12 cellular contexts compared by ENCODE assay signal in the genomic region with DNA sequence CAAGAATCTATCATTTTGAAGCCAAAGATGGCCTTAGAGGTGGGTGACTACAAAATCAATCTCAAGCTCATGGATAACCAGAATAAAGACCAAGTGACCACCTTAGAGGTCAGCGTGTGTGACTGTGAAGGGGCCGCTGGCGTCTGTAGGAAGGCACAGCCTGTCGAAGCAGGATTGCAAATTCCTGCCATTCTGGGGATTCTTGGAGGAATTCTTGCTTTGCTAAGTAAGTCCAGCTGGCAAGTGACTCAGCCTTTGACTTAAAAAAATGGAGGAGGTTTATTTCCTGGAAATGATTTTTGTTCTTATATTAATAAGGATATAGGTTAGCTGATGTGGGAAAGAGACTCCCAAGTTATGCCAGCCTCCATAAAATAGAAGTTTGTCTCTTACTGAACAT. TPM values are rescaled to one million over a fixed set of nuclear protein-coding genes. Genes with fewer than 3 reads are reported as not detected.
A peak's percentile ranks its signal among the peaks of the same experiment; 100 is the strongest.
DNase-seq lines count a peak whose midpoint lies in the region; ATAC-seq and TF ChIP-seq lines count a peak whose summit lies in the region.
"Had no signal": no experiment of that assay in that cellular context is flagged by ENCODE, and none has a peak within 500 bp of the region (broad histone marks: within the 10 kb centered on the region; RNA-seq: fewer than 3 reads in every experiment).

No MANE protein-coding gene starts in this region.

- no peak for TF ChIP-seq CTCF in AG04449 (IDR thresholded peaks at IDR 0.05; ENCODE audit: insufficient read depth, low read length, missing control alignments)
- no peak for TF ChIP-seq CTCF in chondrocyte (IDR thresholded peaks at IDR 0.05)
- TF ChIP-seq CTCF in kidney epithelial cell (IDR thresholded peaks at IDR 0.05; ENCODE audit: insufficient read depth, low read length, poor library complexity, severe bottlenecking) = no peak
- TF ChIP-seq CTCF in BE2C (IDR thresholded peaks at IDR 0.05; ENCODE audit: low read depth, low read length) = no peak
- TF ChIP-seq CTCF in right lobe of liver (IDR thresholded peaks at IDR 0.05) = no peak

- POLR2A ChIA-PET in AG04449 (lab: Yijun Ruan, JAX) = interaction anchor here (0.7 kb wide), 1 partner anchor 284 kb away, joined by 3 read pairs; a partner anchor contains a TSS

- H3K27me3 ChIP-seq in kidney epithelial cell (ENCODE audit: control insufficient read depth, insufficient read depth, low read length) = no peaks in the 10 kb centered on the region
- H3K27me3 ChIP-seq in BE2C = no peaks in the 10 kb centered on the region
- H3K27me3 ChIP-seq in right lobe of liver = no peaks in the 10 kb centered on the region
- H3K27me3 ChIP-seq: BLaER1 treated with 17β-estradiol and CSF1 and Interleukin-3, amounts not matched to agents 10 nM and 100 nM had no signal

- ATAC-seq in GM21619 (IDR thresholded peaks at IDR 0.05; ENCODE audit: unreplicated experiment) (no peak), right lobe of liver (no peak)

- no peak for TF ChIP-seq POLR2A in right lobe of liver (IDR thresholded peaks at IDR 0.05)

- H3K27me3 Mint-ChIP-seq in chondrocyte (ENCODE audit: low read depth) = no peaks in the 10 kb centered on the region

- no peaks in the 10 kb centered on the region for H3K36me3 Mint-ChIP-seq in chondrocyte (ENCODE audit: low read depth)

- no peak overlapping the region for H3K27ac ChIP-seq in right lobe of liver
- H3K27ac ChIP-seq: BLaER1 treated with 17β-estradiol and CSF1 and Interleukin-3, amounts not matched to agents 10 nM and 100 nM; neutrophil had no signal

- H3K36me3 ChIP-seq in kidney epithelial cell (ENCODE audit: control insufficient read depth, insufficient read depth, low read length) = no peaks in the 10 kb centered on the region
- H3K36me3 ChIP-seq in BE2C = no peaks in the 10 kb centered on the region
- peaks cover 0 to 34% (median 12%) of the 10 kb centered on the region in 4 donors for H3K36me3 ChIP-seq in right lobe of liver
- H3K36me3 ChIP-seq: BLaER1 treated with 17β-estradiol and CSF1 and Interleukin-3, amounts not matched to agents 10 nM and 100 nM; neutrophil had no signal

- H3K4me3 Mint-ChIP-seq in chondrocyte (ENCODE audit: unreplicated experiment) = peak overlapping the region; percentile 51

- peak; percentile 83 for DNase-seq in AG04449 (ENCODE audit: low read depth, low spot score)
- peak; percentile 31 for DNase-seq in HT1080 (ENCODE audit: low read depth)
- DNase-seq in chondrocyte (ENCODE audit: low spot score) = no peak
- peak; percentile 70 for DNase-seq in kidney epithelial cell (ENCODE audit: low read depth)
- DNase-seq in NCI-H2107 treated with DMSO at 0.1 percent for 48 hours (lab: John Stamatoyannopoulos, UW; ENCODE audit: unreplicated experiment) = no peak
- DNase-seq in BE2C = no peak
- no peak for DNase-seq in right lobe of liver
- DNase-seq: NCI-H2029 treated with DMSO at 0.1 percent for 48 hours, SIG-M5 had no signal

- WGBS in right lobe of liver (ENCODE audit: insufficient coverage, low coverage, low lambda C conversion rate, missing lambda C conversion rate) = 97% methylated on average over 4 of the region's 4 CpGs

- CTCF ChIA-PET in AG04449 (lab: Yijun Ruan, JAX) = interaction anchor here (0.7 to 3.3 kb wide), 12 partner anchors 9 to 303 kb away, joined by 3 to 18 read pairs (median 4); a partner anchor contains a TSS

- H3K9me3 Mint-ChIP-seq in chondrocyte (ENCODE audit: low read depth) = peaks cover 6% of the 10 kb centered on the region

- H3K4me1 ChIP-seq in BE2C (no peaks in the 10 kb centered on the region), right lobe of liver (no peaks in the 10 kb centered on the region)

- H3K4me3 ChIP-seq in AG04449 (ENCODE audit: low read depth, low read length) (no peak overlapping the region; the same call in 1 of the 2 replicates), kidney epithelial cell (ENCODE audit: low read depth, low read length) (no peak overlapping the region), BE2C (ENCODE audit: low read depth, low read length) (no peak overlapping the region), right lobe of liver (no peak overlapping the region)
- H3K4me3 ChIP-seq: BLaER1 treated with 17β-estradiol and CSF1 and Interleukin-3, amounts not matched to agents 10 nM and 100 nM had no signal

- peaks cover 30% of the 10 kb centered on the region for H3K4me1 Mint-ChIP-seq in chondrocyte (ENCODE audit: low read depth)

- H3K27ac Mint-ChIP-seq in chondrocyte (ENCODE audit: unreplicated experiment) = peak overlapping the region; percentile 98

- no peaks in the 10 kb centered on the region for H3K9me3 ChIP-seq in BE2C
- no peaks in the 10 kb centered on the region for H3K9me3 ChIP-seq in right lobe of liver
- H3K9me3 ChIP-seq: neutrophil had no signal

- intact Hi-C loops in right lobe of liver (cut with DNase I) = no loop called here

RNA-seq across cellular contexts. Expression of a gene that starts 19.9 kb away (rescaled TPM):
- 12.7 and 16.6 TPM in 2 replicates for total RNA-seq in HT1080 (2014; rRNA removed; shearing (Covaris generic))
- 5.8 and 8.4 TPM in 2 replicates for polyA plus RNA-seq in HT1080 (2015; cell fraction: cytosol; rRNA removed)
- polyA plus RNA-seq in HT1080 (2015; cell fraction: nucleus; rRNA removed) = 10.5 and 12.6 TPM in 2 replicates
- 11.1 to 17.4 TPM (median 13.1 TPM) in 3 replicates for total RNA-seq in chondrocyte
- 10.9 and 15.8 TPM in 2 replicates for total RNA-seq in kidney epithelial cell
- 5.0 TPM for polyA plus RNA-seq in BE2C (2012; ENCODE audit: insufficient read depth, insufficient read length, low read depth)
- 10 to 100 TPM; 10.9 to 15.5 (median 14.2) TPM for total RNA-seq in right lobe of liver

Comparison
In these comparisons a context has a peak if more than half of its experiments do, and no peak if none do; other contexts are left out.
1. DNase-seq: peak in AG04449 (single experiment), HT1080 (single experiment) and kidney epithelial cell (single experiment); none in chondrocyte (single experiment), NCI-H2107 treated with DMSO at 0.1 percent for 48 hours (single experiment), BE2C (single experiment) and right lobe of liver (0 of 3).